ENCODE assay signal across 23 cellular contexts in genomic region chr9:134560654-134561053, GRCh38.
DNase-seq lines count a peak whose midpoint lies in the region; ATAC-seq and TF ChIP-seq lines count a peak whose summit lies in the region.
"Had no signal": no experiment of that assay in that cellular context is flagged by ENCODE, and none has a peak within 500 bp of the region (broad histone marks: within the 10 kb centered on the region; RNA-seq: fewer than 3 reads in every experiment).

No MANE protein-coding gene starts in this region.

- H3K4me3 ChIP-seq in endodermal cell (ENCODE audit: low read length) = no peak overlapping the region
- no peak overlapping the region for H3K4me3 ChIP-seq in upper lobe of right lung
- H3K4me3 ChIP-seq: lower lobe of right lung, skin epidermis, thoracic aorta had no signal

- 94 to 95% methylated on average over 2 to 9 of the region's 10 CpGs for WGBS in endodermal cell (ENCODE audit: insufficient coverage in 1 of 2, insufficient read length in 1 of 2), 2 experiments

- intact Hi-C loops in upper lobe of right lung (cut with DNase I) = no loop called here

- peak overlapping the region; percentile 1 for H3K4me3 Mint-ChIP-seq in activated naive CD8-positive, alpha-beta T cell treated with anti-CD3 and anti-CD28 coated beads, Interleukin-2, amount 10 ng/mL, durations not matched to agents 7 days and 5 days
- no peak overlapping the region for H3K4me3 Mint-ChIP-seq in activated naive CD8-positive, alpha-beta T cell treated with anti-CD3 and anti-CD28 coated beads, Interleukin-2, amount 50 U/mL, for 24 hours
- no peak overlapping the region for H3K4me3 Mint-ChIP-seq in endodermal cell
- H3K4me3 Mint-ChIP-seq: activated T-helper 17 cell treated with anti-CD3 and anti-CD28 coated beads, Interleukin-2, amount 50 U/mL, for 72 hours; B cell; central memory CD8-positive, alpha-beta T cell; H9; nephron had no signal

- peaks cover 2% of the 10 kb centered on the region for H3K27me3 Mint-ChIP-seq in activated naive CD8-positive, alpha-beta T cell treated with anti-CD3 and anti-CD28 coated beads, Interleukin-2, amount 10 ng/mL, durations not matched to agents 7 days and 5 days
- H3K27me3 Mint-ChIP-seq in activated naive CD8-positive, alpha-beta T cell treated with anti-CD3 and anti-CD28 coated beads, Interleukin-2, amount 50 U/mL, for 24 hours = peaks cover 4% of the 10 kb centered on the region
- no peaks in the 10 kb centered on the region for H3K27me3 Mint-ChIP-seq in endodermal cell (ENCODE audit: insufficient read depth)
- H3K27me3 Mint-ChIP-seq: IgD-negative memory B cell had no signal

- peaks cover 1% of the 10 kb centered on the region for H3K9me3 Mint-ChIP-seq in activated naive CD8-positive, alpha-beta T cell treated with anti-CD3 and anti-CD28 coated beads, Interleukin-2, amount 10 ng/mL, durations not matched to agents 7 days and 5 days
- no peaks in the 10 kb centered on the region for H3K9me3 Mint-ChIP-seq in activated naive CD8-positive, alpha-beta T cell treated with anti-CD3 and anti-CD28 coated beads, Interleukin-2, amount 50 U/mL, for 24 hours
- peaks cover 13% of the 10 kb centered on the region for H3K9me3 Mint-ChIP-seq in endodermal cell
- H3K9me3 Mint-ChIP-seq: activated T-helper 17 cell treated with anti-CD3 and anti-CD28 coated beads, Interleukin-2, amount 50 U/mL, for 72 hours; central memory CD8-positive, alpha-beta T cell had no signal

- H3K9ac ChIP-seq in endodermal cell (ENCODE audit: extremely low read depth, low read length, poor library complexity, severe bottlenecking) = no peak overlapping the region

- H3K4me1 Mint-ChIP-seq in activated naive CD8-positive, alpha-beta T cell treated with anti-CD3 and anti-CD28 coated beads, Interleukin-2, amount 10 ng/mL, durations not matched to agents 7 days and 5 days = peaks cover 9% of the 10 kb centered on the region
- H3K4me1 Mint-ChIP-seq in activated naive CD8-positive, alpha-beta T cell treated with anti-CD3 and anti-CD28 coated beads, Interleukin-2, amount 50 U/mL, for 24 hours = peaks cover 2% of the 10 kb centered on the region
- H3K4me1 Mint-ChIP-seq in endodermal cell = no peaks in the 10 kb centered on the region
- H3K4me1 Mint-ChIP-seq: activated T-helper 17 cell treated with anti-CD3 and anti-CD28 coated beads, Interleukin-2, amount 50 U/mL, for 72 hours; B cell; central memory CD8-positive, alpha-beta T cell; H9 had no signal

- no peak for ATAC-seq in activated naive CD8-positive, alpha-beta T cell treated with anti-CD3 and anti-CD28 coated beads, Interleukin-2, amount 10 ng/mL, durations not matched to agents 7 days and 5 days (ENCODE audit: low read depth)
- ATAC-seq in activated naive CD8-positive, alpha-beta T cell treated with anti-CD3 and anti-CD28 coated beads, Interleukin-2, amount 50 U/mL, for 24 hours = no peak
- ATAC-seq in upper lobe of right lung (no peak), HG02642 (IDR thresholded peaks at IDR 0.05; ENCODE audit: poor library complexity, unreplicated experiment) (no peak)
- ATAC-seq: activated T-helper 17 cell treated with anti-CD3 and anti-CD28 coated beads, Interleukin-2, amount 50 U/mL, for 72 hours; lower lobe of right lung; stimulated activated naive CD8-positive, alpha-beta T cell treated with anti-CD3 and anti-CD28 coated beads, Interleukin-15, Interleukin-2, amounts not matched to agents 100 U/mL and 50 U/mL, for 24 hours had no signal

- DNase-seq in activated naive CD8-positive, alpha-beta T cell treated with anti-CD3 and anti-CD28 coated beads, Interleukin-2, amount 10 ng/mL, durations not matched to agents 7 days and 5 days = no peak
- DNase-seq in activated naive CD8-positive, alpha-beta T cell treated with anti-CD3 and anti-CD28 coated beads, Interleukin-2, amount 50 U/mL, for 24 hours = no peak
- DNase-seq in NOMO-1 treated with DMSO at 0.1 percent for 48 hours (lab: John Stamatoyannopoulos, UW; ENCODE audit: unreplicated experiment) (peak; percentile 32), endodermal cell (peak; percentile 27), upper lobe of right lung (peak; percentile 18), dermis blood vessel endothelial cell (no peak), SHP77 (lab: John Stamatoyannopoulos, UW) (no peak)
- DNase-seq: activated CD4-positive, alpha-beta T cell treated with anti-CD3 and anti-CD28 coated beads, Interleukin-2, amount 50 U/mL, for 4 hours; lower lobe of right lung; NCI-H1105 treated with DMSO at 0.1 percent for 48 hours; NCI-H2029; NCI-H69; stimulated activated naive CD8-positive, alpha-beta T cell treated with anti-CD3 and anti-CD28 coated beads, Interleukin-15, Interleukin-2, amounts not matched to agents 100 U/mL and 50 U/mL, for 24 hours had no signal

- TF ChIP-seq CTCF in endodermal cell (conservative IDR thresholded peaks at IDR 0.05) (no peak), upper lobe of right lung (IDR thresholded peaks at IDR 0.05) (no peak)

- no peak overlapping the region for H3K27ac Mint-ChIP-seq in activated naive CD8-positive, alpha-beta T cell treated with anti-CD3 and anti-CD28 coated beads, Interleukin-2, amount 10 ng/mL, durations not matched to agents 7 days and 5 days
- H3K27ac Mint-ChIP-seq in activated naive CD8-positive, alpha-beta T cell treated with anti-CD3 and anti-CD28 coated beads, Interleukin-2, amount 50 U/mL, for 24 hours = no peak overlapping the region
- H3K27ac Mint-ChIP-seq in endodermal cell = no peak overlapping the region
- H3K27ac Mint-ChIP-seq: activated T-helper 17 cell treated with anti-CD3 and anti-CD28 coated beads, Interleukin-2, amount 50 U/mL, for 72 hours; B cell; H9; IgD-negative memory B cell; nephron had no signal

- no peaks in the 10 kb centered on the region for H3K4me1 ChIP-seq in endodermal cell (ENCODE audit: control insufficient read depth, insufficient read depth, low read length)
- H3K4me1 ChIP-seq in upper lobe of right lung = no peaks in the 10 kb centered on the region
- H3K4me1 ChIP-seq: Caco-2, lower lobe of right lung had no signal

- H3K36me3 Mint-ChIP-seq in activated naive CD8-positive, alpha-beta T cell treated with anti-CD3 and anti-CD28 coated beads, Interleukin-2, amount 10 ng/mL, durations not matched to agents 7 days and 5 days = no peaks in the 10 kb centered on the region
- no peaks in the 10 kb centered on the region for H3K36me3 Mint-ChIP-seq in activated naive CD8-positive, alpha-beta T cell treated with anti-CD3 and anti-CD28 coated beads, Interleukin-2, amount 50 U/mL, for 24 hours (ENCODE audit: low read depth)
- H3K36me3 Mint-ChIP-seq in endodermal cell (ENCODE audit: low read depth) = no peaks in the 10 kb centered on the region

- H3K9me3 ChIP-seq in endodermal cell (ENCODE audit: control insufficient read depth, low read length) (no peaks in the 10 kb centered on the region), upper lobe of right lung (no peaks in the 10 kb centered on the region)
- H3K9me3 ChIP-seq: lower lobe of right lung, thoracic aorta had no signal

- POLR2A ChIA-PET in activated naive CD8-positive, alpha-beta T cell treated with anti-CD3 and anti-CD28 coated beads, Interleukin-2, amount 10 ng/mL, durations not matched to agents 7 days and 5 days (lab: Charles Lee) = no interaction called here

- no peaks in the 10 kb centered on the region for H3K36me3 ChIP-seq in endodermal cell (ENCODE audit: control insufficient read depth, insufficient read depth, low read length)
- no peaks in the 10 kb centered on the region for H3K36me3 ChIP-seq in upper lobe of right lung
- H3K36me3 ChIP-seq: lower lobe of right lung, thoracic aorta had no signal

- H3K27ac ChIP-seq in endodermal cell (ENCODE audit: low read depth, low read length) (no peak overlapping the region), upper lobe of right lung (no peak overlapping the region)
- H3K27ac ChIP-seq: lower lobe of right lung, skin epidermis, thoracic aorta had no signal

- H3K27me3 ChIP-seq in endodermal cell (ENCODE audit: control insufficient read depth, insufficient read depth, low read length, poor library complexity, severe bottlenecking) = no peaks in the 10 kb centered on the region
- H3K27me3 ChIP-seq in upper lobe of right lung = peaks cover 6% of the 10 kb centered on the region

Comparison
In these comparisons a context has a peak if more than half of its experiments do, and no peak if none do; other contexts are left out.
1. DNase-seq: peak in NOMO-1 treated with DMSO at 0.1 percent for 48 hours (single experiment), endodermal cell (single experiment) and upper lobe of right lung (single experiment); none in activated naive CD8-positive, alpha-beta T cell treated with anti-CD3 and anti-CD28 coated beads, Interleukin-2, amount 10 ng/mL, durations not matched to agents 7 days and 5 days (single experiment), activated naive CD8-positive, alpha-beta T cell treated with anti-CD3 and anti-CD28 coated beads, Interleukin-2, amount 50 U/mL, for 24 hours (single experiment), dermis blood vessel endothelial cell (single experiment) and SHP77 (0 of 2).